ENCODE assay signal across 21 cellular contexts in the genomic region with DNA sequence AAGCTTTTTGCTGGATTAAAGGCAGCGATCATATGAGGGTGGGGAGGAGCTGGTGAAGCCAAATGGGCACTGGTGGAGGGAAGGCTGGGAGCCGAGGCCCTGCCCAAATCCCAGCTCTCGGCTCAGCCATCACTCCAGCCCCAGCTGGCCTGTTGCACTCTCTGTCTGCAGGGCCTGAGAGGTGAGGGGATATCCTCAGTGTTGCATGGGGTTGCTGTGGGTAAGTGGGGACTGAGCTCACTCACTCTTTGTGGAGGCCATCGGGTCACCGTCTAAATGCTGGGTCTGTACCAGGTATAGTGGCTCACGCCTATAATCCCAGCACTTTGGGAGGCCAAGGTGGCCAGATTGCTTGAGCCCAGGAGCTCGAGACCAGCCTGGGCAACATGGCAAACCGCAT.
"Had no signal": no experiment of that assay in that cellular context is flagged by ENCODE, and none has a peak within 500 bp of the region (broad histone marks: within the 10 kb centered on the region; RNA-seq: fewer than 3 reads in every experiment).

No MANE protein-coding gene starts in this region.

- H3K27ac ChIP-seq: colonic mucosa, foreskin keratinocyte, ovary, stomach had no signal

- H3K9me3 Mint-ChIP-seq: endodermal cell, type B pancreatic cell had no signal

- H3K27me3 ChIP-seq: colonic mucosa, foreskin keratinocyte, ovary, stomach had no signal

- H3K36me3 Mint-ChIP-seq: naive B cell, type B pancreatic cell had no signal

- H3K27me3 Mint-ChIP-seq: type B pancreatic cell had no signal

- DNase-seq: colonic mucosa; dermis blood vessel endothelial cell; effector CD4-positive, alpha-beta T cell; endodermal cell; erythroblast; foreskin keratinocyte; kidney; left colon; left ventricle myocardium superior; mesenchymal stem cell; naive B cell; right cardiac atrium; small intestine; stimulated activated CD4-positive, alpha-beta T cell treated with anti-CD3 and anti-CD28 coated beads, Interleukin-12 subunit alpha, Interleukin-12 subunit beta, amount 100 ng/mL, for 4 hours; stimulated activated naive CD4-positive, alpha-beta T cell; stomach; substantia nigra had no signal

- H3K4me3 ChIP-seq: colonic mucosa, lung, ovary, stomach had no signal

- H3K27ac Mint-ChIP-seq: endodermal cell, naive B cell, progenitor cell of endocrine pancreas, type B pancreatic cell had no signal

- H3K4me3 Mint-ChIP-seq: endodermal cell, naive B cell, type B pancreatic cell had no signal

- H3K36me3 ChIP-seq: colonic mucosa, ovary, stomach had no signal

- H3K4me1 ChIP-seq: colonic mucosa, foreskin keratinocyte had no signal

- H3K9me3 ChIP-seq: colonic mucosa, ovary, stomach had no signal
